In the genomic region with DNA sequence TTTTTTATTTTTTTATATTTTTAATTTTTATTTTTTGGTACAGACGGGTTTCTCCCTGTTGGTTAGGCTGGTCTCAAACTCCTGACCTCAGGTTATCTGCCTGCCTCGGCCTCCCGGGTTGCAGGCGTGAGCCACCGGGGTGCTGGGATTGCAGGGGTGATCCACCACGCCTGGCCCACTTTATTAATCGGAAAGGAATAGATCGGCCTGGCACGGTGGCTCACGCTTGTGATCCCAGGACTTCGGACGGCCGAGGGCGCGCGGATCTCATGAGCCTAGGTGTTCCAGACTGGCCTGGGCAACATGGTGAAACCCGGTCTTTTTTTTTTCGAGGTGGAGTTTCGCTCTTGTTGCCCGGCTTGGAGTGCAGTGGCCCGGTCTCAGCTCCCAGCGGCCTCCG, we compare ENCODE assay signal across 33 cellular contexts.
"Had no signal": no experiment of that assay in that cellular context is flagged by ENCODE, and none has a peak within 500 bp of the region (broad histone marks: within the 10 kb centered on the region; RNA-seq: fewer than 3 reads in every experiment).

No MANE protein-coding gene starts in this region.

- DNase-seq: Karpas-422, Kasumi-1, KG1, MG63, MM.1S, MV-4-11, NCI-H1048, NCI-H1092, NCI-H1092 treated with DMSO at 0.1 percent for 48 hours, NCI-H1105, NCI-H1105 treated with DMSO at 0.1 percent for 48 hours, NCI-H1417, NCI-H1417 treated with DMSO at 0.1 percent for 48 hours, NCI-H1436, NCI-H1436 treated with DMSO at 0.1 percent for 48 hours, NCI-H146, NCI-H1694, NCI-H1694 treated with DMSO at 0.1 percent for 48 hours, NCI-H187, NCI-H187 treated with DMSO at 0.1 percent for 48 hours, NCI-H1930, NCI-H2029, NCI-H2029 treated with DMSO at 0.1 percent for 48 hours, NCI-H2081, NCI-H2081 treated with DMSO at 0.1 percent for 48 hours, NCI-H2107, NCI-H2171, NCI-H2171 treated with DMSO at 0.1 percent for 48 hours, NCI-H2227 treated with DMSO at 0.1 percent for 48 hours, NCI-H226, NCI-H345, NCI-H446, NCI-H446 treated with DMSO at 0.1 percent for 48 hours had no signal
